Comparison of ENCODE assay signal across 15 cellular contexts in genomic region chr1:53948291-53948690, GRCh38. TPM values are rescaled to one million over a fixed set of nuclear protein-coding genes. Genes with fewer than 3 reads are reported as not detected.
DNase-seq lines count a peak whose midpoint lies in the region; ATAC-seq and TF ChIP-seq lines count a peak whose summit lies in the region.
"Had no signal": no experiment of that assay in that cellular context is flagged by ENCODE, and none has a peak within 500 bp of the region (broad histone marks: within the 10 kb centered on the region; RNA-seq: fewer than 3 reads in every experiment).

No MANE protein-coding gene starts in this region.

- no peak overlapping the region for H3K27ac Mint-ChIP-seq in T-helper 2 cell treated with Interferon-gamma antibody and Interleukin-4, amounts not matched to agents 5 μg/mL and 100 μg/mL, for 36 hours
- H3K27ac Mint-ChIP-seq in brain: peak overlapping the region; percentile 16 to 90 (median 87)
- peak overlapping the region; percentile 84 to 91 (median 91) for H3K27ac Mint-ChIP-seq in nephron

- H3K36me3 ChIP-seq in transverse colon (peaks cover 0 to 14% (median 3%) of the 10 kb centered on the region in 4 donors), gastrocnemius medialis (peaks cover 0 to 13% of the 10 kb centered on the region in 2 donors)

- intact Hi-C loops in transverse colon (cut with DNase I; ENCODE audit: low total_unique reads) (no loop called here), gastrocnemius medialis (cut with DNase I; ENCODE audit: low total_unique reads) (loop anchor here (5.0 to 10.0 kb wide), 5 partner anchors 86 to 1891 kb away; partner anchors contain the start of genes ACOT11, BTF3L4, CPT2 and TTC4)

- 93% methylated on average over 5 of the region's 5 CpGs for WGBS in transverse colon (ENCODE audit: low coverage in 1 of 2), 2 donors

- H3K36me3 Mint-ChIP-seq in T-helper 2 cell treated with Interferon-gamma antibody and Interleukin-4, amounts not matched to agents 5 μg/mL and 100 μg/mL, for 36 hours (ENCODE audit: low read depth): peaks cover 15% of the 10 kb centered on the region
- peaks cover 22% of the 10 kb centered on the region for H3K36me3 Mint-ChIP-seq in brain
- peaks cover 25% of the 10 kb centered on the region for H3K36me3 Mint-ChIP-seq in nephron (ENCODE audit: low read depth)

- H3K27me3 Mint-ChIP-seq in T-helper 2 cell treated with Interferon-gamma antibody and Interleukin-4, amounts not matched to agents 5 μg/mL and 100 μg/mL, for 36 hours (ENCODE audit: low read depth): no peaks in the 10 kb centered on the region
- H3K27me3 Mint-ChIP-seq in brain (peaks cover 3% of the 10 kb centered on the region), nephron (ENCODE audit: low read depth) (peaks cover 3% of the 10 kb centered on the region)

- peak overlapping the region; percentile 11 for H3K4me3 Mint-ChIP-seq in T-helper 2 cell treated with Interferon-gamma antibody and Interleukin-4, amounts not matched to agents 5 μg/mL and 100 μg/mL, for 36 hours
- H3K4me3 Mint-ChIP-seq in brain (peak overlapping the region; percentile 89 to 95 (median 93)), nephron (peak overlapping the region; percentile 95 to 96 (median 95))

- H3K27ac ChIP-seq in transverse colon (peak overlapping the region in 1 of 4 donors; percentile 12), gastrocnemius medialis (no peak overlapping the region)
- H3K27ac ChIP-seq: HL-60, KMS-11, WERI-Rb-1 had no signal

- H3K9me3 ChIP-seq in transverse colon (no peaks in the 10 kb centered on the region), gastrocnemius medialis (no peaks in the 10 kb centered on the region)
- H3K9me3 ChIP-seq: heart right ventricle, thoracic aorta had no signal

- H3K4me1 Mint-ChIP-seq in T-helper 2 cell treated with Interferon-gamma antibody and Interleukin-4, amounts not matched to agents 5 μg/mL and 100 μg/mL, for 36 hours (ENCODE audit: low read depth): peaks cover 33% of the 10 kb centered on the region
- H3K4me1 Mint-ChIP-seq in brain (peaks cover 88% of the 10 kb centered on the region), nephron (peaks cover 60% of the 10 kb centered on the region)

- no peak for DNase-seq in T-helper 2 cell treated with Interferon-gamma antibody and Interleukin-4, amounts not matched to agents 5 μg/mL and 100 μg/mL, for 36 hours (ENCODE audit: low spot score)
- DNase-seq in T-helper 2 cell: no peak
- DNase-seq in G401 (ENCODE audit: low spot score): peak; percentile 4
- DNase-seq in transverse colon: no peak
- no peak for DNase-seq in gastrocnemius medialis
- DNase-seq: activated CD8-positive, alpha-beta memory T cell treated with anti-CD3 and anti-CD28 coated beads, Interleukin-2, amount 50 U/mL, for 4 hours had no signal

- TF ChIP-seq CTCF in brain (conservative IDR thresholded peaks at IDR 0.05): no peak
- no peak for TF ChIP-seq CTCF in nephron (IDR thresholded peaks at IDR 0.05; ENCODE audit: unreplicated experiment in 3 of 3)
- TF ChIP-seq CTCF in transverse colon (IDR thresholded peaks at IDR 0.05): no peak
- no peak for TF ChIP-seq CTCF in gastrocnemius medialis (IDR thresholded peaks at IDR 0.05 in 4 of 5, conservative IDR thresholded peaks at IDR 0.05 in 1 of 5)

- H3K9me3 Mint-ChIP-seq in T-helper 2 cell treated with Interferon-gamma antibody and Interleukin-4, amounts not matched to agents 5 μg/mL and 100 μg/mL, for 36 hours: no peaks in the 10 kb centered on the region
- H3K9me3 Mint-ChIP-seq in brain (no peaks in the 10 kb centered on the region), nephron (no peaks in the 10 kb centered on the region)

- H3K27me3 ChIP-seq in transverse colon: no peaks in the 10 kb centered on the region
- H3K27me3 ChIP-seq in gastrocnemius medialis: no peaks in the 10 kb centered on the region
- H3K27me3 ChIP-seq: heart right ventricle had no signal

- H3K4me3 ChIP-seq in transverse colon (no peak overlapping the region), gastrocnemius medialis (no peak overlapping the region)

- TF ChIP-seq EP300 in transverse colon (IDR thresholded peaks at IDR 0.05; ENCODE audit: low read depth): no peak

- ATAC-seq in GM21390 (IDR thresholded peaks at IDR 0.05; ENCODE audit: unreplicated experiment) (no peak), gastrocnemius medialis (no peak)
- ATAC-seq: heart right ventricle had no signal

- H3K4me1 ChIP-seq in transverse colon: peaks cover 10 to 32% (median 19%) of the 10 kb centered on the region in 4 donors
- H3K4me1 ChIP-seq in gastrocnemius medialis: peaks cover 8 to 19% of the 10 kb centered on the region in 2 donors

- in situ Hi-C loops in G401 (cut with HindIII; ENCODE audit: low sequenced_read_pairs) (no loop called here), transverse colon (cut with MboI; ENCODE audit: low pct_ligation_motif_present in 1 of 4, low pct_unique_long_range_greater_than_20kb in 1 of 4, low sequenced_read_pairs in 3 of 4) (loop anchor here in 1 of 4 donors (25.0 kb wide), 1 partner anchor 89 kb away; no protein-coding TSS in a partner anchor), gastrocnemius medialis (cut with MboI; ENCODE audit: low sequenced_read_pairs in 4 of 4) (loop anchor here in 3 of 4 donors (5.0 to 10.0 kb wide), 2 partner anchors 61 to 63 kb away; partner anchors contain the start of gene YIPF1 (in 3 of the 3))

- TF ChIP-seq POLR2A in transverse colon (IDR thresholded peaks at IDR 0.05) (no peak), gastrocnemius medialis (IDR thresholded peaks at IDR 0.05) (no peak)

RNA-seq across cellular contexts. Expression of gene LRRC42, which starts 2.1 kb away (rescaled TPM):
- total RNA-seq in G401 (2014; rRNA removed; shearing (Covaris generic)): 60.4 and 94.7 TPM in 2 replicates
- 42.9 TPM for polyA plus RNA-seq in brain (ENCODE audit: insufficient read depth, low read depth, low replicate concordance)
- total RNA-seq in transverse colon (10 to 100 TPM in 3 of 4 donors, 1 to 10 TPM in 1; 4.4 to 24.7 (median 17.5) TPM), gastrocnemius medialis (10 to 100 TPM; 11.4 to 17.8 (median 14.6) TPM)

RNA-seq across cellular contexts. Expression of gene IFT25, which starts 2.8 kb away (rescaled TPM):
- 38.3 and 56.6 TPM in 2 replicates for total RNA-seq in G401 (2014; rRNA removed; shearing (Covaris generic))
- 32.2 TPM for polyA plus RNA-seq in brain (ENCODE audit: insufficient read depth, low read depth, low replicate concordance)
- 10 to 100 TPM in 3 of 4 donors, 1 to 10 TPM in 1; 4.2 to 22.5 (median 12.9) TPM for total RNA-seq in transverse colon
- 1 to 10 TPM; 2.4 to 9.1 (median 2.9) TPM for total RNA-seq in gastrocnemius medialis

RNA-seq across cellular contexts. Expression of gene DIO1, which starts 54.3 kb away (rescaled TPM):
- total RNA-seq in G401 (2014; rRNA removed; shearing (Covaris generic)): not detected in 2 replicates
- polyA plus RNA-seq in brain (ENCODE audit: insufficient read depth, low read depth, low replicate concordance): not detected
- total RNA-seq in transverse colon (not detected), gastrocnemius medialis (not detected)
- total RNA-seq: heart right ventricle, renal cortical epithelial cell, thoracic aorta had no signal
- polyA plus RNA-seq: heart right ventricle had no signal

RNA-seq across cellular contexts. Expression of gene YIPF1, which starts 58.7 kb away (rescaled TPM):
- total RNA-seq in G401 (2014; rRNA removed; shearing (Covaris generic)): 15.3 and 29.1 TPM in 2 replicates
- polyA plus RNA-seq in brain (ENCODE audit: insufficient read depth, low read depth, low replicate concordance): 35.3 TPM
- 10 to 100 TPM; 10.1 to 24.6 (median 17.4) TPM for total RNA-seq in transverse colon
- 10 to 100 TPM; 18.8 to 34.8 (median 27.2) TPM for total RNA-seq in gastrocnemius medialis

Comparison
In these comparisons a context has a peak if more than half of its experiments do, and no peak if none do; other contexts are left out.
1. H3K4me3 Mint-ChIP-seq: peak in every context shown above with its lines; median percentile 95 in nephron; 93 in brain; 11 in T-helper 2 cell treated with Interferon-gamma antibody and Interleukin-4, amounts not matched to agents 5 μg/mL and 100 μg/mL, for 36 hours.